Comparison of ENCODE assay signal across 23 cellular contexts in genomic region chr2:58800846-58801245, GRCh38.
DNase-seq lines count a peak whose midpoint lies in the region; TF ChIP-seq lines count a peak whose summit lies in the region.
"Had no signal": no experiment of that assay in that cellular context is flagged by ENCODE, and none has a peak within 500 bp of the region (broad histone marks: within the 10 kb centered on the region; RNA-seq: fewer than 3 reads in every experiment).

No MANE protein-coding gene starts in this region.

- DNase-seq in NCI-H748 (lab: John Stamatoyannopoulos, UW; ENCODE audit: unreplicated experiment) (peak; percentile 45), NCI-H748 treated with DMSO at 0.1 percent for 48 hours (lab: John Stamatoyannopoulos, UW) (no peak), NCI-H146 (lab: John Stamatoyannopoulos, UW) (peak; percentile 53), mesothelial cell of epicardium (ENCODE audit: low spot score in 2 of 2, unreplicated experiment in 2 of 2) (no peak), testis (no peak)
- no peak for DNase-seq in activated naive CD4-positive, alpha-beta T cell treated with anti-CD3 and anti-CD28 coated beads, Interleukin-2, amount 50 U/mL, for 16 hours
- DNase-seq: 8988T; ACHN; AML-193; BE2C; CD4-positive, alpha-beta T cell; CD8-positive, alpha-beta memory T cell; DMS 273 treated with DMSO at 0.1 percent for 48 hours; DMS79; EL; GDM1; H9; HFFc6 had no signal

- H3K4me3 ChIP-seq in testis, result no peak overlapping the region
- H3K4me3 ChIP-seq: A549; BLaER1 treated with 17β-estradiol and CSF1 and Interleukin-3, amounts not matched to agents 10 nM and 100 nM; GM12878; GM23338 had no signal

- H3K27ac ChIP-seq in testis, result no peak overlapping the region
- H3K27ac ChIP-seq: A549; BLaER1 treated with 17β-estradiol and CSF1 and Interleukin-3, amounts not matched to agents 10 nM and 100 nM had no signal

- H3K36me3 ChIP-seq in testis (ENCODE audit: low read depth, missing control alignments), result no peaks in the 10 kb centered on the region
- H3K36me3 ChIP-seq: BE2C; BLaER1 treated with 17β-estradiol and CSF1 and Interleukin-3, amounts not matched to agents 10 nM and 100 nM had no signal

- peaks cover 32% of the 10 kb centered on the region for H3K4me1 Mint-ChIP-seq in mesothelial cell of epicardium
- H3K4me1 Mint-ChIP-seq: CD8-positive, alpha-beta memory T cell; H9 had no signal

- no peak overlapping the region for H3K4me3 Mint-ChIP-seq in mesothelial cell of epicardium
- H3K4me3 Mint-ChIP-seq: CD14-positive monocyte; CD4-positive, alpha-beta T cell; CD8-positive, alpha-beta memory T cell; GM23338; H9; HFFc6 had no signal

- WGBS in testis, 2 donors, result 59 to 72% methylated on average over 3 of the region's 3 CpGs

- H3K36me3 Mint-ChIP-seq in mesothelial cell of epicardium, result no peaks in the 10 kb centered on the region
- H3K36me3 Mint-ChIP-seq: CD14-positive monocyte; CD8-positive, alpha-beta memory T cell had no signal

- no peaks in the 10 kb centered on the region for H3K4me1 ChIP-seq in testis
- H3K4me1 ChIP-seq: A549; BE2C; BLaER1 treated with 17β-estradiol and CSF1 and Interleukin-3, amounts not matched to agents 10 nM and 100 nM had no signal

- no peak for TF ChIP-seq CTCF in mesothelial cell of epicardium (IDR thresholded peaks at IDR 0.05; ENCODE audit: unreplicated experiment)
- TF ChIP-seq CTCF in testis (IDR thresholded peaks at IDR 0.05), result no peak

- H3K9me3 ChIP-seq in testis, result no peaks in the 10 kb centered on the region
- H3K9me3 ChIP-seq: A549; BE2C; BLaER1 treated with 17β-estradiol and CSF1 and Interleukin-3, amounts not matched to agents 10 nM and 100 nM had no signal

- TF ChIP-seq POLR2A in testis (IDR thresholded peaks at IDR 0.05), result no peak

- H3K27me3 ChIP-seq in testis, result no peaks in the 10 kb centered on the region
- H3K27me3 ChIP-seq: BE2C; BLaER1 treated with 17β-estradiol and CSF1 and Interleukin-3, amounts not matched to agents 10 nM and 100 nM had no signal

- H3K9me3 Mint-ChIP-seq in mesothelial cell of epicardium, result no peaks in the 10 kb centered on the region
- H3K9me3 Mint-ChIP-seq: CD4-positive, alpha-beta T cell; GM23338; H9 had no signal

- peak overlapping the region; percentile 11 for H3K27ac Mint-ChIP-seq in mesothelial cell of epicardium
- H3K27ac Mint-ChIP-seq: CD14-positive monocyte; CD4-positive, alpha-beta T cell; CD8-positive, alpha-beta memory T cell; GM23338; H9; HFFc6 had no signal

- no peaks in the 10 kb centered on the region for H3K27me3 Mint-ChIP-seq in mesothelial cell of epicardium (ENCODE audit: low read depth)
- H3K27me3 Mint-ChIP-seq: CD4-positive, alpha-beta T cell; CD8-positive, alpha-beta memory T cell had no signal

- intact Hi-C loops in testis (cut with DNase I; ENCODE audit: low total_unique reads), result no loop called here

Comparison
In these comparisons a context has a peak if more than half of its experiments do, and no peak if none do; other contexts are left out.
1. DNase-seq: peak in NCI-H748 (single experiment) and NCI-H146 (single experiment); none in NCI-H748 treated with DMSO at 0.1 percent for 48 hours (single experiment), mesothelial cell of epicardium (0 of 2), activated naive CD4-positive, alpha-beta T cell treated with anti-CD3 and anti-CD28 coated beads, Interleukin-2, amount 50 U/mL, for 16 hours (single experiment) and testis (single experiment).